In genomic region chr4:53014881-53015280, GRCh38 we compare ENCODE assay signal across 13 cellular contexts.
DNase-seq lines count a peak whose midpoint lies in the region; TF ChIP-seq lines count a peak whose summit lies in the region.
"Had no signal": no experiment of that assay in that cellular context is flagged by ENCODE, and none has a peak within 500 bp of the region (broad histone marks: within the 10 kb centered on the region; RNA-seq: fewer than 3 reads in every experiment).

No MANE protein-coding gene starts in this region.

- peaks cover 11% of the 10 kb centered on the region for H3K4me1 Mint-ChIP-seq in glutamatergic neuron (ENCODE audit: low read depth, unreplicated experiment)

- TF ChIP-seq CTCF in foreskin fibroblast (IDR thresholded peaks at IDR 0.05; ENCODE audit: low read depth, low read length) (no peak), glutamatergic neuron (IDR thresholded peaks at IDR 0.05; ENCODE audit: partially characterized antibody, unreplicated experiment) (no peak)

- peaks cover 1% of the 10 kb centered on the region for H3K9me3 Mint-ChIP-seq in glutamatergic neuron (ENCODE audit: unreplicated experiment)
- H3K9me3 Mint-ChIP-seq: CD4-positive, alpha-beta memory T cell had no signal

- H3K36me3 ChIP-seq in adipocyte (ENCODE audit: control insufficient read depth, insufficient read depth, low read length, severe bottlenecking) = no peaks in the 10 kb centered on the region
- H3K36me3 ChIP-seq: BLaER1 had no signal

- no peaks in the 10 kb centered on the region for H3K27me3 Mint-ChIP-seq in glutamatergic neuron (ENCODE audit: unreplicated experiment)
- H3K27me3 Mint-ChIP-seq: CD4-positive, alpha-beta memory T cell had no signal

- no peaks in the 10 kb centered on the region for H3K36me3 Mint-ChIP-seq in glutamatergic neuron (ENCODE audit: unreplicated experiment)

- peak overlapping the region; percentile 65 for H3K9ac ChIP-seq in adipocyte (ENCODE audit: low read length)
- H3K9ac ChIP-seq: BLaER1, KMS-11 had no signal

- peaks cover 73% of the 10 kb centered on the region for H3K4me1 ChIP-seq in adipocyte (ENCODE audit: control insufficient read depth, insufficient read depth, low read length)

- DNase-seq in EH (ENCODE audit: low read depth) (peak; percentile 32), adipocyte (ENCODE audit: low read depth) (peak; percentile 49), foreskin fibroblast (peak; percentile 47 to 75), renal cortical epithelial cell (ENCODE audit: low read depth) (peak; percentile 49), RPMI8226 (no peak), glutamatergic neuron (no peak), NCI-H128 (lab: John Stamatoyannopoulos, UW; ENCODE audit: unreplicated experiment) (no peak)
- DNase-seq: CD4-positive, alpha-beta memory T cell; DMS153; GF-D8; PC-9 had no signal

- H3K4me3 ChIP-seq in adipocyte (ENCODE audit: low read length) (no peak overlapping the region), foreskin fibroblast (ENCODE audit: low read depth in 1 of 2, low read length in 2 of 2) (no peak overlapping the region)
- H3K4me3 ChIP-seq: BLaER1, PC-9 had no signal

- H3K27ac Mint-ChIP-seq in glutamatergic neuron (ENCODE audit: unreplicated experiment) = no peak overlapping the region

- H3K9me3 ChIP-seq in adipocyte (ENCODE audit: control insufficient read depth, low read length) = no peaks in the 10 kb centered on the region
- H3K9me3 ChIP-seq: BLaER1 had no signal

- no peaks in the 10 kb centered on the region for H3K27me3 ChIP-seq in adipocyte (replicated peaks; ENCODE audit: control insufficient read depth, insufficient read depth, low read length)
- H3K27me3 ChIP-seq: BLaER1 had no signal

- H3K4me3 Mint-ChIP-seq in glutamatergic neuron (ENCODE audit: unreplicated experiment) = no peak overlapping the region
- H3K4me3 Mint-ChIP-seq: CD4-positive, alpha-beta memory T cell had no signal

Comparison
In these comparisons a context has a peak if more than half of its experiments do, and no peak if none do; other contexts are left out.
1. DNase-seq: peak in EH (single experiment), adipocyte (single experiment), foreskin fibroblast (2 of 2) and renal cortical epithelial cell (single experiment); none in RPMI8226 (single experiment), glutamatergic neuron (single experiment) and NCI-H128 (single experiment).